ENCODE assay signal across 12 cellular contexts in the genomic region with DNA sequence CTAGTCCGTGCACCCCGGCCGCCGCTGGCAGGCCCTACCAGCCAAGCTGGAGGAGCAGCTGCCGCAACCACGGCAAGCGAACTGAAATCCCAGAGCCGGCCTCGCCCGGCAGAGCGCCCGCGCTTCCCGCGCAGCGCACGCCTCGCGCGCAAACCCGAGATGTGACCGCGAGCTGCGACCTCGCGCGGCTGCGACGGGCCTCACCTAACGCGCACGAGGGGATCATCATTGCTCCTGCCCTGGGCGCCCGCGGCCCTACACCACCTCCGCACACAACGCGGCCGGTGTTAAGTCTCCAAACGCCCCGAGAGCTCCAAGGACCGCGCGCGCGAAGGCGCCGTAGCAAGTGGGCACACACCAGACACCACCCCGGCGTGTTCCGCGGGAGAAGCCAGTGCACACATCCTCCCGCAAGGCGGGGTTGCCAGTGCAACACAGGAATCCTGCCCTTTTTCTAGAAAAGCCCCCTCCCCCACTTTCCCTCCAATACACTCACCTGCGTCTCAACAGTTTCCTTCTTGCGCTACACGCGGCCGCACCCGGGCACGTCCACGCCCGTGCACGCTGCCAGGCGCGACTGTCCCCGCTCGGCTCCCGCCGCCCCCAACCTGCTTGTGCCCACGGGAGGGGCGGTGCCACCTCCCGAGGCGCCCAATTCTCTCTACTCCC. TPM values are rescaled to one million over a fixed set of nuclear protein-coding genes. Genes with fewer than 3 reads are reported as not detected.
DNase-seq lines count a peak whose midpoint lies in the region; ATAC-seq and TF ChIP-seq lines count a peak whose summit lies in the region.
"Had no signal": no experiment of that assay in that cellular context is flagged by ENCODE, and none has a peak within 500 bp of the region (broad histone marks: within the 10 kb centered on the region; RNA-seq: fewer than 3 reads in every experiment).

No MANE protein-coding gene starts in this region.

- peaks cover 6% of the 10 kb centered on the region for H3K36me3 Mint-ChIP-seq in activated CD4-positive, alpha-beta T cell treated with anti-CD3 and anti-CD28 coated beads, Interleukin-2, amount 10 ng/mL, durations not matched to agents 7 days and 5 days (ENCODE audit: low read depth)

- H3K9me3 ChIP-seq in breast epithelium, result no peaks in the 10 kb centered on the region
- no peaks in the 10 kb centered on the region for H3K9me3 ChIP-seq in thoracic aorta
- no peaks in the 10 kb centered on the region for H3K9me3 ChIP-seq in body of pancreas
- H3K9me3 ChIP-seq: neutrophil had no signal

- peak overlapping the region; percentile 98 for H3K23ac ChIP-seq in mesendoderm (ENCODE audit: low read length)

- H2AK5ac ChIP-seq in mesendoderm (ENCODE audit: low read length), result no peak overlapping the region

- H3K56ac ChIP-seq in mesendoderm (ENCODE audit: low read length), result peak overlapping the region; percentile 85

- H3K9me3 Mint-ChIP-seq in activated CD4-positive, alpha-beta T cell treated with anti-CD3 and anti-CD28 coated beads, Interleukin-2, amount 10 ng/mL, durations not matched to agents 7 days and 5 days, result peaks cover 3% of the 10 kb centered on the region

- H2BK5ac ChIP-seq in mesendoderm (ENCODE audit: low read length), result no peak overlapping the region

- CTCF ChIA-PET in activated CD4-positive, alpha-beta T cell treated with anti-CD3 and anti-CD28 coated beads, Interleukin-2, amount 10 ng/mL, durations not matched to agents 7 days and 5 days (lab: Charles Lee), result no interaction called here

- ATAC-seq in thoracic aorta (ENCODE audit: insufficient number of reproducible peaks, low FRiP score, low read depth) (no peak), HG02884 (IDR thresholded peaks at IDR 0.05; ENCODE audit: unreplicated experiment) (no peak), body of pancreas (no peak)

- POLR2A ChIA-PET in activated CD4-positive, alpha-beta T cell treated with anti-CD3 and anti-CD28 coated beads, Interleukin-2, amount 10 ng/mL, durations not matched to agents 7 days and 5 days (lab: Charles Lee), result no interaction called here

- no CpG with 5 or more reads among the region's 74 CpGs for WGBS in mesendoderm (ENCODE audit: extremely low coverage, insufficient coverage, low lambda C conversion rate)
- WGBS in body of pancreas, 2 donors, result 2 to 9% methylated on average over 21 to 74 of the region's 74 CpGs

- no peak overlapping the region for H3K27ac ChIP-seq in breast epithelium
- no peak overlapping the region for H3K27ac ChIP-seq in mesendoderm (ENCODE audit: low read depth, low read length)
- no peak overlapping the region for H3K27ac ChIP-seq in thoracic aorta
- no peak overlapping the region for H3K27ac ChIP-seq in body of pancreas
- H3K27ac ChIP-seq: BLaER1, neutrophil had no signal

- TF ChIP-seq POLR2A in breast epithelium (IDR thresholded peaks at IDR 0.05), result no peak
- no peak for TF ChIP-seq POLR2A in body of pancreas (IDR thresholded peaks at IDR 0.05)

- peaks cover 32% of the 10 kb centered on the region for H3K27me3 Mint-ChIP-seq in activated CD4-positive, alpha-beta T cell treated with anti-CD3 and anti-CD28 coated beads, Interleukin-2, amount 10 ng/mL, durations not matched to agents 7 days and 5 days

- H3K4me1 Mint-ChIP-seq in activated CD4-positive, alpha-beta T cell treated with anti-CD3 and anti-CD28 coated beads, Interleukin-2, amount 10 ng/mL, durations not matched to agents 7 days and 5 days, result no peaks in the 10 kb centered on the region

- H3K4me3 ChIP-seq in breast epithelium (peak overlapping the region; percentile 29 to 69 (median 52)), mesendoderm (ENCODE audit: low read length) (peak overlapping the region; percentile 53), thoracic aorta (peak overlapping the region; percentile 65), body of pancreas (no peak overlapping the region)
- H3K4me3 ChIP-seq: BLaER1 had no signal

- H3K9ac ChIP-seq in mesendoderm (ENCODE audit: low read length), result peak overlapping the region; percentile 66
- H3K9ac ChIP-seq: BLaER1 had no signal

- no peak overlapping the region for H2BK15ac ChIP-seq in mesendoderm (replicated peaks; ENCODE audit: low read depth)

- no peak overlapping the region for H3K4me3 Mint-ChIP-seq in activated CD4-positive, alpha-beta T cell treated with anti-CD3 and anti-CD28 coated beads, Interleukin-2, amount 10 ng/mL, durations not matched to agents 7 days and 5 days

- H3K27ac Mint-ChIP-seq in activated CD4-positive, alpha-beta T cell treated with anti-CD3 and anti-CD28 coated beads, Interleukin-2, amount 10 ng/mL, durations not matched to agents 7 days and 5 days, result peak overlapping the region; percentile 19

- peaks cover 2% of the 10 kb centered on the region for H3K79me1 ChIP-seq in mesendoderm (ENCODE audit: low read length)

- peak overlapping the region; percentile 89 for H3K4me2 ChIP-seq in mesendoderm (ENCODE audit: low read length)
- H3K4me2 ChIP-seq: BLaER1 had no signal

- no peak overlapping the region for H4K5ac ChIP-seq in mesendoderm (ENCODE audit: low read length)

- H3K4me1 ChIP-seq in breast epithelium (peaks cover 0 to 4% of the 10 kb centered on the region in 2 donors), mesendoderm (ENCODE audit: control insufficient read depth, low read depth, low read length) (peaks cover 12% of the 10 kb centered on the region), thoracic aorta (ENCODE audit: control insufficient read depth in 1 of 2, low read depth in 2 of 2) (peaks cover 7 to 30% of the 10 kb centered on the region in 2 donors), body of pancreas (peaks cover 37% of the 10 kb centered on the region)
- H3K4me1 ChIP-seq: BLaER1 had no signal

- peak overlapping the region; percentile 5 for H3K18ac ChIP-seq in mesendoderm (ENCODE audit: low read length)

- H2BK120ac ChIP-seq in mesendoderm (ENCODE audit: low read depth, low read length), result no peak overlapping the region

- DNase-seq in activated CD4-positive, alpha-beta T cell treated with anti-CD3 and anti-CD28 coated beads, Interleukin-2, amount 10 ng/mL, durations not matched to agents 7 days and 5 days, result no peak
- no peak for DNase-seq in activated CD4-positive, alpha-beta T cell treated with anti-CD3 and anti-CD28 coated beads for 4 hours
- DNase-seq in breast epithelium (ENCODE audit: low spot score in 2 of 2) (no peak), mesendoderm (peak; percentile 71), thoracic aorta (ENCODE audit: low spot score) (no peak), body of pancreas (no peak), AG08395 (ENCODE audit: low spot score) (no peak)
- DNase-seq: activated CD4-positive, alpha-beta T cell treated with anti-CD3 and anti-CD28 coated beads, Interleukin-2, amount 50 U/mL, for 48 hours; NCI-H2029 treated with DMSO at 0.1 percent for 48 hours had no signal

- intact Hi-C loops in breast epithelium (cut with DNase I; ENCODE audit: low total_unique reads), result loop anchor here (1.0 kb wide), 1 partner anchor 37 kb away; no protein-coding TSS in a partner anchor
- intact Hi-C loops in body of pancreas (cut with DNase I), result no loop called here

- H3K4ac ChIP-seq in mesendoderm (ENCODE audit: low read depth, low read length), result no peak overlapping the region

- H3K36me3 ChIP-seq in breast epithelium (no peaks in the 10 kb centered on the region), mesendoderm (ENCODE audit: control insufficient read depth, insufficient read depth, low read length) (no peaks in the 10 kb centered on the region), thoracic aorta (no peaks in the 10 kb centered on the region), body of pancreas (replicated peaks in 1 of 2; ENCODE audit: insufficient read depth in 1 of 2, low read depth in 2 of 2) (no peaks in the 10 kb centered on the region)
- H3K36me3 ChIP-seq: BLaER1, neutrophil had no signal

- no peak for TF ChIP-seq CTCF in breast epithelium (IDR thresholded peaks at IDR 0.05)
- no peak for TF ChIP-seq CTCF in thoracic aorta (IDR thresholded peaks at IDR 0.05)
- no peak for TF ChIP-seq CTCF in body of pancreas (IDR thresholded peaks at IDR 0.05)

- peaks cover 9% of the 10 kb centered on the region for H3K79me2 ChIP-seq in mesendoderm (ENCODE audit: control insufficient read depth, insufficient read depth, low read length)

- no peak overlapping the region for H4K8ac ChIP-seq in mesendoderm (ENCODE audit: low read depth, low read length)

- peaks cover 6 to 53% of the 10 kb centered on the region in 2 donors for H3K27me3 ChIP-seq in breast epithelium
- peaks cover 21% of the 10 kb centered on the region for H3K27me3 ChIP-seq in mesendoderm (ENCODE audit: insufficient read depth, low read length, poor library complexity)
- H3K27me3 ChIP-seq in thoracic aorta (replicated peaks; ENCODE audit: insufficient read depth), result no peaks in the 10 kb centered on the region
- H3K27me3 ChIP-seq in body of pancreas, result peaks cover 0 to 29% of the 10 kb centered on the region in 2 donors
- H3K27me3 ChIP-seq: BLaER1 had no signal

RNA-seq across cellular contexts. Expression of a gene that starts 5.2 kb away (rescaled TPM):
- not detected for total RNA-seq in activated CD4-positive, alpha-beta T cell treated with anti-CD3 and anti-CD28 coated beads, Interleukin-2, amount 10 ng/mL, durations not matched to agents 7 days and 5 days
- total RNA-seq in breast epithelium (1 to 10 TPM in 1 of 3 donors, under 1 TPM in 2; 0.59 to 1.1 (median 0.66) TPM), thoracic aorta (not detected), body of pancreas (not detected)
- 5.2 TPM for polyA plus RNA-seq in mesendoderm (2013, experiment 1 of 2)
- 4.8 TPM for polyA plus RNA-seq in mesendoderm (2013, experiment 2 of 2)

Comparison
In these comparisons a context has a peak if more than half of its experiments do, and no peak if none do; other contexts are left out.
1. H3K4me3 ChIP-seq: peak in breast epithelium (3 of 3), mesendoderm (single experiment) and thoracic aorta (single experiment); none in body of pancreas (0 of 2).